ENCODE assay signal across 8 cellular contexts in genomic region chr2:235766206-235766794, GRCh38.
DNase-seq lines count a peak whose midpoint lies in the region; TF ChIP-seq lines count a peak whose summit lies in the region.

No MANE protein-coding gene starts in this region.

- no peak overlapping the region for H3K4me2 ChIP-seq in SU-DHL-6 (ENCODE audit: low read depth, low read length, poor library complexity, severe bottlenecking)

- no peak overlapping the region for H3K27ac ChIP-seq in SU-DHL-6 (ENCODE audit: low read depth, low read length)
- H3K27ac ChIP-seq in brain microvascular endothelial cell: peak overlapping the region; percentile 5

- H3K36me3 ChIP-seq in SU-DHL-6 (ENCODE audit: low read length) (no peaks in the 10 kb centered on the region), brain microvascular endothelial cell (replicated peaks) (no peaks in the 10 kb centered on the region)

- H3F3A ChIP-seq in SU-DHL-6 (ENCODE audit: insufficient read depth): no peaks in the 10 kb centered on the region

- no peaks in the 10 kb centered on the region for H3K27me3 ChIP-seq in SU-DHL-6 (ENCODE audit: low read length)
- no peaks in the 10 kb centered on the region for H3K27me3 ChIP-seq in brain microvascular endothelial cell (replicated peaks)

- in situ Hi-C loops in brain microvascular endothelial cell (cut with HindIII; ENCODE audit: low pct_ligation_motif_present, low sequenced_read_pairs): no loop called here

- TF ChIP-seq CTCF in SU-DHL-6 (IDR thresholded peaks at IDR 0.05; ENCODE audit: insufficient read depth, low read length, poor library complexity, severe bottlenecking): peak; percentile 72
- peak; percentile 83 for TF ChIP-seq CTCF in brain microvascular endothelial cell (IDR thresholded peaks at IDR 0.05; ENCODE audit: low read depth, low read length, missing control alignments)

- H4K20me1 ChIP-seq in SU-DHL-6 (ENCODE audit: low read depth, low read length): no peaks in the 10 kb centered on the region

- H3K9me2 ChIP-seq in SU-DHL-6 (replicated peaks; ENCODE audit: insufficient read depth, low read length): no peaks in the 10 kb centered on the region

- peak; percentile 24 for DNase-seq in DMS 273 treated with DMSO at 0.1 percent for 48 hours (lab: John Stamatoyannopoulos, UW)
- peak; percentile 20 for DNase-seq in GOT3 (lab: John Stamatoyannopoulos, UW)
- peak; percentile 39 for DNase-seq in NCI-H1436 treated with DMSO at 0.1 percent for 48 hours (lab: John Stamatoyannopoulos, UW)
- peak; percentile 93 for DNase-seq in brain microvascular endothelial cell
- DNase-seq in inferior parietal cortex (ENCODE audit: extremely low spot score): peak; percentile 97
- peak; percentile 16 for DNase-seq in stimulated activated CD4-positive, alpha-beta T cell treated with anti-CD3 and anti-CD28 coated beads, Interleukin-15, amount 100 ng/mL, for 48 hours (ENCODE audit: low read depth in 2 of 2)
- no peak for DNase-seq in ecto neural progenitor cell (ENCODE audit: low spot score)

- no peaks in the 10 kb centered on the region for H3K79me2 ChIP-seq in SU-DHL-6 (ENCODE audit: insufficient read depth, low read length)

- H3K4me3 ChIP-seq in SU-DHL-6 (ENCODE audit: insufficient read depth, low read length, poor library complexity, severe bottlenecking) (no peak overlapping the region), brain microvascular endothelial cell (ENCODE audit: low read depth, low read length) (no peak overlapping the region)

- H2AFZ ChIP-seq in SU-DHL-6 (ENCODE audit: low read depth, low read length, severe bottlenecking): no peak overlapping the region

- no peak overlapping the region for H3K9ac ChIP-seq in SU-DHL-6 (ENCODE audit: low read length)

- H3K9me3 ChIP-seq in SU-DHL-6 (ENCODE audit: insufficient read depth, low read length): no peaks in the 10 kb centered on the region
